ENCODE assay signal across 22 cellular contexts in the genomic region with DNA sequence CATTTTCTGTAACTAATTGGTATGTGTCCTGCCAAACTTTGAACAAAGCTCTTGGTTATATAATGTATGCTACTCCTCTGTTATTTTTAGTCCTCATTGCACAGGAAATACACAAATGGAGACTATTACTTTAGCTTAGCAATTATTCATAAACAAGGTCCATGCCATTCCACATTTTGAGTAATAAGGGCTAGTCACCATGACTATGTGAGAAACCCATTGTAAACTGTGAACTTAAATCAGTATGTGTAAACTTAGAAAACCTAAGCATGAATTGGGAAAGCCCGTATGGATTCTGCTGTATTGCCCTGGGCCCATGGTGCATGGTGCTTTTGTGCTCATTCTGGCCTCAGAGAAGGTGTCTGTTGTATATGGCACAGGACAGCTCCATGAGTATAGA.
"Had no signal": no experiment of that assay in that cellular context is flagged by ENCODE, and none has a peak within 500 bp of the region (broad histone marks: within the 10 kb centered on the region; RNA-seq: fewer than 3 reads in every experiment).

No MANE protein-coding gene starts in this region.

- H3K9me3 ChIP-seq: SJSA1 had no signal

- H3K27ac ChIP-seq: HL-60, SJSA1, SK-N-MC had no signal

- H3K27me3 ChIP-seq: SJSA1 had no signal

- DNase-seq: KBM-7, MV-4-11, NCI-H1092, NCI-H1105 treated with DMSO at 0.1 percent for 48 hours, NCI-H1417 treated with DMSO at 0.1 percent for 48 hours, NCI-H146, NCI-H1694 treated with DMSO at 0.1 percent for 48 hours, NCI-H1930, NCI-H2081, NCI-H2107, NCI-H226, NCI-H446, NCI-H510A, NCI-H524 treated with DMSO at 0.1 percent for 48 hours, NCI-H69, NCI-H774, Right ventricle myocardium superior, SIG-M5 had no signal

- FAIRE-seq: RCC 7860 had no signal

- H3K4me3 ChIP-seq: SJSA1, SK-N-MC had no signal
